2 cellular contexts compared by ENCODE assay signal in the genomic region with DNA sequence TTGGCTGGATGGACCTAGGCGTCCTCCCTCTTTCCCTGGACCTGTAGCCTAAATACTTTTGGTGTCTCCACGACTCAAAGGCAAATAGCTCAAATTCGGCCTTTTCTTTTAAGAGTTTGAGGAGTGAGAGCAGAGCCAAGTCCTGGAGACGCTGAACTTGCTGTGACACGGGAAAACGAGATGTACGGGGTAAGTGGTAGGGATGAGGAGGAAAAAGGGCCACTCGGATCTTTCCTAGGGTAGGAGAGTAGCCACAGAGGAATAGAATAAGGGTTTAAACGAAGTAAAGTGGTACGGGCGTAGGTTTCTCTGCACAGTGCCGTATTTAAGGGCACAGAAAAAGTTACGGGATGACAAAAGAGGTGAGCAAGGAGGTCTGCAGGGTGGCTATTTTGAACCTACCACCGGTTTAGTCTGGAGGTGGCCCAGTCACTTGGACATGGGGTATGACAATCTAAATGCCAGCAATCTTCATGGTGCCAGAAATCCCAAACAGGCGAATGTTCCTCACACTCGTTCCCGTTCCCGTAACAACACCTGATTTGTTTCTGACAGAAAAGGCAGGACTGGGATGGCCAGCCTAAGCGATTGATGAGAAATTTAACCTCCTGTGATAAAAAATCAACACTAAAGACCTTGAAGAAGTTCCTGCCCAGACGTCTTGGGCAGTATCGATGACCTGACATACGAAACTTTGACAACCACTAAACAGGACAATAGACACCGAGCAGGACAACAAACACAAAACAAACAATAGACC.
TF ChIP-seq lines count a peak whose summit lies in the region.

No MANE protein-coding gene starts in this region.

TF ChIP-seq in GM23338, 12 proteins besides CTCF, POLR2A, EP300 and RAD21:
- TF ChIP-seq EZH2 (IDR thresholded peaks at IDR 0.05; ENCODE audit: low read depth, unreplicated experiment), result peak; percentile 90
- TF ChIP-seq, protein P1, sequence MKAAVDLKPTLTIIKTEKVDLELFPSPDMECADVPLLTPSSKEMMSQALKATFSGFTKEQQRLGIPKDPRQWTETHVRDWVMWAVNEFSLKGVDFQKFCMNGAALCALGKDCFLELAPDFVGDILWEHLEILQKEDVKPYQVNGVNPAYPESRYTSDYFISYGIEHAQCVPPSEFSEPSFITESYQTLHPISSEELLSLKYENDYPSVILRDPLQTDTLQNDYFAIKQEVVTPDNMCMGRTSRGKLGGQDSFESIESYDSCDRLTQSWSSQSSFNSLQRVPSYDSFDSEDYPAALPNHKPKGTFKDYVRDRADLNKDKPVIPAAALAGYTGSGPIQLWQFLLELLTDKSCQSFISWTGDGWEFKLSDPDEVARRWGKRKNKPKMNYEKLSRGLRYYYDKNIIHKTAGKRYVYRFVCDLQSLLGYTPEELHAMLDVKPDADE (IDR thresholded peaks at IDR 0.05), result no peak
- no peak for TF ChIP-seq ZNF114 (CRISPR knock-in tag; IDR thresholded peaks at IDR 0.05)
- no peak for TF ChIP-seq EZH2phosphoT487 (IDR thresholded peaks at IDR 0.05; ENCODE audit: unreplicated experiment)
- TF ChIP-seq, protein P2, sequence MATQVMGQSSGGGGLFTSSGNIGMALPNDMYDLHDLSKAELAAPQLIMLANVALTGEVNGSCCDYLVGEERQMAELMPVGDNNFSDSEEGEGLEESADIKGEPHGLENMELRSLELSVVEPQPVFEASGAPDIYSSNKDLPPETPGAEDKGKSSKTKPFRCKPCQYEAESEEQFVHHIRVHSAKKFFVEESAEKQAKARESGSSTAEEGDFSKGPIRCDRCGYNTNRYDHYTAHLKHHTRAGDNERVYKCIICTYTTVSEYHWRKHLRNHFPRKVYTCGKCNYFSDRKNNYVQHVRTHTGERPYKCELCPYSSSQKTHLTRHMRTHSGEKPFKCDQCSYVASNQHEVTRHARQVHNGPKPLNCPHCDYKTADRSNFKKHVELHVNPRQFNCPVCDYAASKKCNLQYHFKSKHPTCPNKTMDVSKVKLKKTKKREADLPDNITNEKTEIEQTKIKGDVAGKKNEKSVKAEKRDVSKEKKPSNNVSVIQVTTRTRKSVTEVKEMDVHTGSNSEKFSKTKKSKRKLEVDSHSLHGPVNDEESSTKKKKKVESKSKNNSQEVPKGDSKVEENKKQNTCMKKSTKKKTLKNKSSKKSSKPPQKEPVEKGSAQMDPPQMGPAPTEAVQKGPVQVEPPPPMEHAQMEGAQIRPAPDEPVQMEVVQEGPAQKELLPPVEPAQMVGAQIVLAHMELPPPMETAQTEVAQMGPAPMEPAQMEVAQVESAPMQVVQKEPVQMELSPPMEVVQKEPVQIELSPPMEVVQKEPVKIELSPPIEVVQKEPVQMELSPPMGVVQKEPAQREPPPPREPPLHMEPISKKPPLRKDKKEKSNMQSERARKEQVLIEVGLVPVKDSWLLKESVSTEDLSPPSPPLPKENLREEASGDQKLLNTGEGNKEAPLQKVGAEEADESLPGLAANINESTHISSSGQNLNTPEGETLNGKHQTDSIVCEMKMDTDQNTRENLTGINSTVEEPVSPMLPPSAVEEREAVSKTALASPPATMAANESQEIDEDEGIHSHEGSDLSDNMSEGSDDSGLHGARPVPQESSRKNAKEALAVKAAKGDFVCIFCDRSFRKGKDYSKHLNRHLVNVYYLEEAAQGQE (IDR thresholded peaks at IDR 0.05; ENCODE audit: unreplicated experiment), result no peak
- TF ChIP-seq CREB1 (CRISPR knock-in tag; IDR thresholded peaks at IDR 0.05; ENCODE audit: low read depth), result no peak

TF ChIP-seq in SK-N-SH, 30 proteins besides CTCF, POLR2A, EP300 and RAD21:
- no peak for TF ChIP-seq GATA2 (CRISPR knock-in tag; IDR thresholded peaks at IDR 0.05)
- no peak for TF ChIP-seq CHD2 (IDR thresholded peaks at IDR 0.05; ENCODE audit: low read length, partially characterized antibody)
- TF ChIP-seq TAF1 (IDR thresholded peaks at IDR 0.05; ENCODE audit: borderline replicate concordance, low read depth, low read length), result no peak
- no peak for TF ChIP-seq RFX5 (IDR thresholded peaks at IDR 0.05; ENCODE audit: low read length)
- no peak for TF ChIP-seq JUND (IDR thresholded peaks at IDR 0.05)
- TF ChIP-seq, protein P3, sequence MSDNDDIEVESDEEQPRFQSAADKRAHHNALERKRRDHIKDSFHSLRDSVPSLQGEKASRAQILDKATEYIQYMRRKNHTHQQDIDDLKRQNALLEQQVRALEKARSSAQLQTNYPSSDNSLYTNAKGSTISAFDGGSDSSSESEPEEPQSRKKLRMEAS (IDR thresholded peaks at IDR 0.05; ENCODE audit: low read depth), result no peak
- TF ChIP-seq IRF3 (IDR thresholded peaks at IDR 0.05; ENCODE audit: low read depth, low read length), result no peak
- TF ChIP-seq, protein P4, sequence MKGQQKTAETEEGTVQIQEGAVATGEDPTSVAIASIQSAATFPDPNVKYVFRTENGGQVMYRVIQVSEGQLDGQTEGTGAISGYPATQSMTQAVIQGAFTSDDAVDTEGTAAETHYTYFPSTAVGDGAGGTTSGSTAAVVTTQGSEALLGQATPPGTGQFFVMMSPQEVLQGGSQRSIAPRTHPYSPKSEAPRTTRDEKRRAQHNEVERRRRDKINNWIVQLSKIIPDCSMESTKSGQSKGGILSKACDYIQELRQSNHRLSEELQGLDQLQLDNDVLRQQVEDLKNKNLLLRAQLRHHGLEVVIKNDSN (IDR thresholded peaks at IDR 0.05; ENCODE audit: borderline replicate concordance, low read depth), result no peak
- TF ChIP-seq FOXM1 (IDR thresholded peaks at IDR 0.05; ENCODE audit: low read depth), result no peak
